Comparison of ENCODE assay signal across 25 cellular contexts in genomic region chr2:65715328-65715727, GRCh38.
"Had no signal": no experiment of that assay in that cellular context is flagged by ENCODE, and none has a peak within 500 bp of the region (broad histone marks: within the 10 kb centered on the region; RNA-seq: fewer than 3 reads in every experiment).

No MANE protein-coding gene starts in this region.

- H3K4me1 ChIP-seq: neural progenitor cell, right atrium auricular region, spleen, testis, transverse colon, upper lobe of left lung, vagina had no signal

- DNase-seq: hippocampal formation; kidney glomerular epithelial cell; left cardiac atrium; mesendoderm; naive B cell; natural killer cell; nephron progenitor cell; occipital lobe; small intestine; spleen; stimulated activated CD4-positive, alpha-beta T cell treated with anti-CD3 and anti-CD28 coated beads, Interleukin-4, amount 100 ng/mL, for 24 hours; stimulated activated naive CD4-positive, alpha-beta T cell; substantia nigra; testis; thyroid gland; transverse colon; upper lobe of left lung had no signal

- ATAC-seq: left cardiac atrium; left lobe of liver; natural killer cell; sciatic nerve; stimulated activated effector memory CD8-positive, alpha-beta T cell treated with anti-CD3 and anti-CD28 coated beads, Interleukin-12 subunit alpha, Interleukin-12 subunit beta, amount 100 ng/mL, for 72 hours had no signal

- H3K4me3 ChIP-seq: lung, neural progenitor cell, right atrium auricular region, spleen, testis, thyroid gland, transverse colon, upper lobe of left lung, vagina had no signal

- H3K27ac ChIP-seq: neural progenitor cell, neutrophil, right atrium auricular region, spleen, testis, thyroid gland, transverse colon, upper lobe of left lung, vagina had no signal

- H3K9me3 ChIP-seq: neutrophil, right atrium auricular region, spleen, testis, thyroid gland, transverse colon, upper lobe of left lung, vagina had no signal

- H3K36me3 ChIP-seq: neural progenitor cell, neutrophil, right atrium auricular region, spleen, thyroid gland, transverse colon, upper lobe of left lung, vagina had no signal

- H3K27me3 ChIP-seq: neural progenitor cell, right atrium auricular region, spleen, testis, thyroid gland, transverse colon, upper lobe of left lung, vagina had no signal
